Comparison of ENCODE assay signal across 14 cellular contexts in the genomic region with DNA sequence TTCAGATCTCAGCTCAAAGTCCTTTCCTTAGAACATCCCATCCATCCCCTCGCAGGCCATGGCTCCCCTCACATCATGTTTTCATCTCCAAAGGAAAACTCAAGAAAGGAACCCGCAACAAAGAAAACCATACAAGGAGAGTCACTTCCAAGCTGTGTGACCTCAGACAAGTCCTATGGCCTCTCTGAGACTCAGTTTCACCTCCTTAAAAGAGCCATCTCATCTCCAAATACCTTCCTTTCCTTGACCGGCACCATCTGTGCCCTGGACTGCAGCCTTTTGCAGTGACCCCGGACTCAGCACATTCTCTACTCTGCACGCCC.
"Had no signal": no experiment of that assay in that cellular context is flagged by ENCODE, and none has a peak within 500 bp of the region (broad histone marks: within the 10 kb centered on the region; RNA-seq: fewer than 3 reads in every experiment).

No MANE protein-coding gene starts in this region.

- DNase-seq: activated CD4-positive, alpha-beta T cell treated with anti-CD3 and anti-CD28 coated beads for 1 hour; activated gamma-delta T cell treated with Interleukin-2 at 50 U/mL for 16 hours; amniotic stem cell; effector memory CD8-positive, alpha-beta T cell; midbrain; nephron progenitor cell; stimulated activated naive CD8-positive, alpha-beta T cell treated with anti-CD3 and anti-CD28 coated beads, Interleukin-15, amount 100 ng/mL, for 72 hours; T-helper 2 cell; transverse colon had no signal

- H3K27ac Mint-ChIP-seq: activated naive CD4-positive, alpha-beta T cell treated with anti-CD3 and anti-CD28 coated beads, Interleukin-2, amount 50 U/mL, for 72 hours; nephron progenitor cell; progenitor cell of endocrine pancreas had no signal

- ATAC-seq: activated naive CD4-positive, alpha-beta T cell treated with anti-CD3 and anti-CD28 coated beads, Interleukin-2, amount 50 U/mL, for 72 hours; effector memory CD8-positive, alpha-beta T cell; stimulated activated naive CD8-positive, alpha-beta T cell treated with anti-CD3 and anti-CD28 coated beads, Interleukin-15, amount 100 ng/mL, for 72 hours had no signal

- H3K4me3 Mint-ChIP-seq: effector memory CD8-positive, alpha-beta T cell; nephron progenitor cell; stimulated activated naive CD8-positive, alpha-beta T cell treated with anti-CD3 and anti-CD28 coated beads, Interleukin-15, amount 100 ng/mL, for 72 hours had no signal

- H3K27me3 Mint-ChIP-seq: effector memory CD8-positive, alpha-beta T cell; progenitor cell of endocrine pancreas; stimulated activated naive CD8-positive, alpha-beta T cell treated with anti-CD3 and anti-CD28 coated beads, Interleukin-15, amount 100 ng/mL, for 72 hours had no signal

- H3K4me1 ChIP-seq: vagina had no signal

- H3K36me3 ChIP-seq: suprapubic skin, transverse colon, vagina had no signal

- H3K27ac ChIP-seq: suprapubic skin, transverse colon, vagina, VCaP had no signal

- H3K36me3 Mint-ChIP-seq: activated naive CD4-positive, alpha-beta T cell treated with anti-CD3 and anti-CD28 coated beads, Interleukin-2, amount 50 U/mL, for 72 hours had no signal

- H3K27me3 ChIP-seq: suprapubic skin, transverse colon, vagina had no signal

- H3K4me3 ChIP-seq: suprapubic skin, transverse colon, vagina had no signal

- H3K9me3 Mint-ChIP-seq: activated naive CD4-positive, alpha-beta T cell treated with anti-CD3 and anti-CD28 coated beads, Interleukin-2, amount 50 U/mL, for 72 hours; effector memory CD8-positive, alpha-beta T cell; nephron progenitor cell; stimulated activated naive CD8-positive, alpha-beta T cell treated with anti-CD3 and anti-CD28 coated beads, Interleukin-15, amount 100 ng/mL, for 72 hours had no signal

- H3K9me3 ChIP-seq: suprapubic skin, transverse colon, vagina had no signal
